In the genomic region with DNA sequence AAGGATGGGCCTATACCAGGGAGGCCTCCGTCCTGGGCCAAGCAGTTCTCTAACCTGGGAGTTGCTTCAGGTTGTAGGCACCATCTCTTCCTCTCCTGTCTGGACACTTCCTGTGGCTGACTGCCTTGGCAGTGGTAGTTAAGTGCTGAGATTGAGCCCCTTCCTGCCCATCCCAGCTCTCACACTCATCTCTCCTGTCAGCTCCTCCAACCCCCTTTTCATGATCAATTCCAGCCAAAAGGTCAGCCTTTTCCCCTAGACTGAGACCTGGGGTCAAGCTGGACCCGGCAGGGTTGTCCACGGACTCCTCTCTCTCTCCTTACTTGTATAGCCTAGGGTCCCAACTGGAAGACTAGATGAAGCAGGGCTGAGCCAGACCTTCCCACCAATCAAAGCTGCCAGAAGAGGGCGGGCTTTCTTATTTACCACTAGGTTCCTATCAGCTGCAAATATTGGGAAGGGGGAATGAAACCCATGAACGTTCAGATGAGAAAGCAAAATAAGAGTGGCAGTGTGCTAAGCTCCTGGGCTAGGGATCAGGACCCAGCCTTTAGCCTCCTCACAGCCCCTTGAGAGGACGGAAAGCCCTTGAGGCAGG, we compare ENCODE assay signal across 10 cellular contexts. TPM values are rescaled to one million over a fixed set of nuclear protein-coding genes. Genes with fewer than 3 reads are reported as not detected.
DNase-seq lines count a peak whose midpoint lies in the region; ATAC-seq and TF ChIP-seq lines count a peak whose summit lies in the region.
"Had no signal": no experiment of that assay in that cellular context is flagged by ENCODE, and none has a peak within 500 bp of the region (broad histone marks: within the 10 kb centered on the region; RNA-seq: fewer than 3 reads in every experiment).

No MANE protein-coding gene starts in this region.

- no peak overlapping the region for H3K4me3 Mint-ChIP-seq in central memory CD8-positive, alpha-beta T cell
- no peak overlapping the region for H3K4me3 Mint-ChIP-seq in neural progenitor cell
- H3K4me3 Mint-ChIP-seq: activated CD8-positive, alpha-beta T cell treated with anti-CD3 and anti-CD28 coated beads, Interleukin-2, amount 10 ng/mL, durations not matched to agents 7 days and 5 days had no signal

- H3K9me2 ChIP-seq in Loucy (replicated peaks; ENCODE audit: low read depth, low read length), result no peaks in the 10 kb centered on the region

- H3K4me2 ChIP-seq in Loucy (ENCODE audit: low read depth, low read length, poor library complexity, severe bottlenecking) (no peak overlapping the region), neural progenitor cell (no peak overlapping the region)

- H3K9ac ChIP-seq in Loucy (ENCODE audit: low read depth, low read length, poor library complexity, severe bottlenecking) (no peak overlapping the region), neural progenitor cell (no peak overlapping the region)

- H3K4me3 ChIP-seq in Loucy (ENCODE audit: low read length, poor library complexity, severe bottlenecking) (no peak overlapping the region), neural progenitor cell (no peak overlapping the region)

- H3K27ac Mint-ChIP-seq in central memory CD8-positive, alpha-beta T cell (ENCODE audit: low read depth), result peak overlapping the region; percentile 74
- H3K27ac Mint-ChIP-seq in neural progenitor cell, result peak overlapping the region; percentile 91
- H3K27ac Mint-ChIP-seq: activated CD8-positive, alpha-beta T cell treated with anti-CD3 and anti-CD28 coated beads, Interleukin-2, amount 10 ng/mL, durations not matched to agents 7 days and 5 days had no signal

- H3K27ac ChIP-seq in neural progenitor cell, result no peak overlapping the region

- no peaks in the 10 kb centered on the region for H4K20me1 ChIP-seq in Loucy (ENCODE audit: insufficient read depth, low read length, poor library complexity, severe bottlenecking)
- peaks cover 4% of the 10 kb centered on the region for H4K20me1 ChIP-seq in neural progenitor cell (ENCODE audit: low read depth)

- no peaks in the 10 kb centered on the region for H3K27me3 Mint-ChIP-seq in central memory CD8-positive, alpha-beta T cell
- peaks cover 3% of the 10 kb centered on the region for H3K27me3 Mint-ChIP-seq in neural progenitor cell (ENCODE audit: insufficient read depth, low read depth)

- H2AFZ ChIP-seq in Loucy (ENCODE audit: low read length) (no peak overlapping the region), neural progenitor cell (replicated peaks) (no peak overlapping the region)

- no peaks in the 10 kb centered on the region for H3K9me3 ChIP-seq in Loucy (ENCODE audit: insufficient read depth, low read depth, low read length)
- no peaks in the 10 kb centered on the region for H3K9me3 ChIP-seq in neural progenitor cell (ENCODE audit: low read depth)

- H3K36me3 ChIP-seq in Loucy (ENCODE audit: insufficient read depth, low read length) (peaks cover 22% of the 10 kb centered on the region; the same call in 1 of the 2 replicates), neural progenitor cell (no peaks in the 10 kb centered on the region)

- H3K36me3 Mint-ChIP-seq in central memory CD8-positive, alpha-beta T cell (ENCODE audit: insufficient read depth), result peaks cover 20% of the 10 kb centered on the region
- H3K36me3 Mint-ChIP-seq in neural progenitor cell, result peaks cover 11% of the 10 kb centered on the region

- peak; percentile 13 for DNase-seq in DMS53 (lab: John Stamatoyannopoulos, UW)
- DNase-seq in DMS53 treated with DMSO at 0.1 percent for 48 hours (lab: John Stamatoyannopoulos, UW; ENCODE audit: unreplicated experiment), result no peak
- no peak for DNase-seq in central memory CD8-positive, alpha-beta T cell (ENCODE audit: low spot score in 2 of 2)
- DNase-seq in neural progenitor cell (ENCODE audit: low spot score), result peak; percentile 39
- DNase-seq in stimulated activated naive CD4-positive, alpha-beta T cell (lab: John Stamatoyannopoulos, UW), result no peak
- DNase-seq: activated CD8-positive, alpha-beta T cell treated with anti-CD3 and anti-CD28 coated beads, Interleukin-2, amount 10 ng/mL, durations not matched to agents 7 days and 5 days; NCI-H1417 had no signal

- TF ChIP-seq CTCF in Loucy (conservative IDR thresholded peaks at IDR 0.05; ENCODE audit: low read length), result peak; percentile 32; the same call in 1 of the 2 replicates
- TF ChIP-seq CTCF in neural progenitor cell (IDR thresholded peaks at IDR 0.05), result peak; percentile 49

- H3K9me3 Mint-ChIP-seq in central memory CD8-positive, alpha-beta T cell, result no peaks in the 10 kb centered on the region
- H3K9me3 Mint-ChIP-seq in neural progenitor cell, result no peaks in the 10 kb centered on the region

- no peaks in the 10 kb centered on the region for H3K27me3 ChIP-seq in Loucy (ENCODE audit: insufficient read depth, low read length, poor library complexity, severe bottlenecking)
- H3K27me3 ChIP-seq in neural progenitor cell, result no peaks in the 10 kb centered on the region

- H3K4me1 Mint-ChIP-seq in central memory CD8-positive, alpha-beta T cell, result no peaks in the 10 kb centered on the region
- H3K4me1 Mint-ChIP-seq in neural progenitor cell, result no peaks in the 10 kb centered on the region

- H3K4me1 ChIP-seq in Loucy (ENCODE audit: insufficient read depth, low read length, poor library complexity, severe bottlenecking) (no peaks in the 10 kb centered on the region), neural progenitor cell (no peaks in the 10 kb centered on the region)

- H3K79me2 ChIP-seq in Loucy (ENCODE audit: insufficient read depth, low read length) (no peaks in the 10 kb centered on the region), neural progenitor cell (ENCODE audit: low read depth) (no peaks in the 10 kb centered on the region)

- no peaks in the 10 kb centered on the region for H3F3A ChIP-seq in Loucy (ENCODE audit: low read depth)
- H3F3A ChIP-seq in neural progenitor cell (ENCODE audit: low read depth), result peaks cover 9% of the 10 kb centered on the region

- no peak for ATAC-seq in central memory CD8-positive, alpha-beta T cell (replicated peaks; ENCODE audit: extremely low read depth, poor library complexity, severe bottlenecking)
- no peak for ATAC-seq in GM21447 (IDR thresholded peaks at IDR 0.05; ENCODE audit: unreplicated experiment)
- ATAC-seq in HG03442 (IDR thresholded peaks at IDR 0.05; ENCODE audit: unreplicated experiment), result no peak
- ATAC-seq: activated CD8-positive, alpha-beta T cell treated with anti-CD3 and anti-CD28 coated beads, Interleukin-2, amount 10 ng/mL, durations not matched to agents 7 days and 5 days had no signal

RNA-seq across cellular contexts. Expression of a gene that starts 34.5 kb away (rescaled TPM):
- total RNA-seq in neural progenitor cell (ENCODE audit: low replicate concordance), result 118 and 223 TPM in 2 replicates

Comparison
In these comparisons a context has a peak if more than half of its experiments do, and no peak if none do; other contexts are left out.
1. DNase-seq: peak in DMS53 (single experiment) and neural progenitor cell (single experiment); none in DMS53 treated with DMSO at 0.1 percent for 48 hours (single experiment), central memory CD8-positive, alpha-beta T cell (0 of 2) and stimulated activated naive CD4-positive, alpha-beta T cell (0 of 6).